ENCODE assay signal across 25 cellular contexts in genomic region chr1:57719274-57719673, GRCh38.
"Had no signal": no experiment of that assay in that cellular context is flagged by ENCODE, and none has a peak within 500 bp of the region (broad histone marks: within the 10 kb centered on the region; RNA-seq: fewer than 3 reads in every experiment).

No MANE protein-coding gene starts in this region.

- DNase-seq: activated CD4-positive, alpha-beta T cell treated with anti-CD3 and anti-CD28 coated beads for 48 hours; activated CD4-positive, alpha-beta T cell treated with anti-CD3 and anti-CD28 coated beads, Interleukin-2, amount 50 U/mL, for 48 hours; activated CD8-positive, alpha-beta memory T cell treated with anti-CD3 and anti-CD28 coated beads for 24 hours; activated effector memory CD4-positive, alpha-beta T cell treated with Interleukin-2 at 50 U/mL for 16 hours; activated naive CD4-positive, alpha-beta T cell treated with Interleukin-2 at 50 U/mL for 16 hours; anterior cingulate cortex; dermis blood vessel endothelial cell; effector CD4-positive, alpha-beta T cell; foreskin keratinocyte; heart left ventricle; hypothalamus; immature natural killer cell; kidney; midbrain; naive thymus-derived CD4-positive, alpha-beta T cell; nucleus accumbens; pancreas; sigmoid colon; small intestine; stimulated activated CD4-positive, alpha-beta T cell treated with anti-CD3 and anti-CD28 coated beads, Interleukin-4, amount 100 ng/mL, for 24 hours; substantia nigra; upper lobe of left lung; WERI-Rb-1 had no signal

- ATAC-seq: activated CD4-positive, CD25-positive, alpha-beta regulatory T cell treated with anti-CD3 and anti-CD28 coated beads, Interleukin-2, amount 50 U/mL, for 24 hours; foreskin keratinocyte; heart left ventricle; naive thymus-derived CD4-positive, alpha-beta T cell; pancreas; stimulated activated effector memory CD8-positive, alpha-beta T cell treated with anti-CD3 and anti-CD28 coated beads, Interleukin-12 subunit alpha, Interleukin-12 subunit beta, amount 100 ng/mL, for 72 hours had no signal
